ENCODE assay signal across 1 cellular context in genomic region chr4:6687947-6688878, GRCh38.
TF ChIP-seq lines count a peak whose summit lies in the region.

No MANE protein-coding gene starts in this region.

TF ChIP-seq in HCT116, 20 proteins besides CTCF, POLR2A, EP300 and RAD21 (continued from another document):
- no peak for TF ChIP-seq REST (IDR thresholded peaks at IDR 0.05; ENCODE audit: low read depth)
